Comparison of ENCODE assay signal across 9 cellular contexts in the genomic region with DNA sequence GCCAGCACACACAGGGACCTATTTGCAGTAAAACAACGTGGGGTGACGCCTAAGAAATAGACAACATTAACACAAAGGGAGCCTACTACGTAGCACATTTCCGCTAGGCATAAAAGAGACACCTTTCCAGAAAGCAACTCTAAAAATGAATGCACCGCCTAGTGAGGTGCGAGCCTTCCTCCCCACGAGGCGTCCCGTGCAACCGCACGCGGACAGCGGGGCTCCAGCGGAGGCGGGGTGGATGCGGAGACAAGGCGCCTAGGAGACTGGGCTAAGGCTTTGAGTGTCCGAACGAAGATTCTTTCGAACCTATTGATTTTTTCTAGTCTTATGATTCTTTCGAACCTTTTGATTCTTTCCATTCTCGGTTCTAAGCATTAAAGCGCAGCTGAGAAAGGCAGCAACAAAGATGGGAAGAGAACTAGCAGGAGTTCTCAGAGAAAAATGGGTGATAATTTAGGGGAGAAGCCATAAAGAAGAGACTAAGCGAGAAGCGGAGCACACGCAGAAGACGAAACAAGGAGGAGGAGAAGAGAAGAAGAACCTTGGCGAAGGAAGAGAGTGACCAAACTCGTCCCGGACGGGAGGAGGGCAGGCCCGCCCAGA. TPM values are rescaled to one million over a fixed set of nuclear protein-coding genes. Genes with fewer than 3 reads are reported as not detected.
DNase-seq lines count a peak whose midpoint lies in the region; ATAC-seq and TF ChIP-seq lines count a peak whose summit lies in the region.
"Had no signal": no experiment of that assay in that cellular context is flagged by ENCODE, and none has a peak within 500 bp of the region (broad histone marks: within the 10 kb centered on the region; RNA-seq: fewer than 3 reads in every experiment).

No MANE protein-coding gene starts in this region.

- peak overlapping the region; percentile 89 for H3K4me3 ChIP-seq in GM12875 (ENCODE audit: low read depth, low read length)
- peak overlapping the region; percentile 73 for H3K4me3 ChIP-seq in LNCaP clone FGC (ENCODE audit: low read depth, low read length)
- H3K4me3 ChIP-seq in psoas muscle = peak overlapping the region; percentile 95

- H3K4me3 Mint-ChIP-seq in activated T-helper 2 cell treated with anti-CD3 and anti-CD28 coated beads, Interferon-gamma antibody, Interleukin-2, Interleukin-4, amounts not matched to agents 10 μg/mL and 5 μg/mL and 100 μg/mL, durations not matched to agents 14 hours and 24 hours and 36 hours (ENCODE audit: low read depth) = peak overlapping the region; percentile 80

- TF ChIP-seq CTCF in GM12875 (IDR thresholded peaks at IDR 0.05; ENCODE audit: borderline replicate concordance, insufficient read depth, low read depth, low read length) (no peak), LNCaP clone FGC (IDR thresholded peaks at IDR 0.05; ENCODE audit: control insufficient read depth, extremely low read depth, insufficient read depth) (no peak), psoas muscle (IDR thresholded peaks at IDR 0.05) (peak; percentile 4)

- H3K27ac Mint-ChIP-seq in activated T-helper 2 cell treated with anti-CD3 and anti-CD28 coated beads, Interferon-gamma antibody, Interleukin-2, Interleukin-4, amounts not matched to agents 10 μg/mL and 5 μg/mL and 100 μg/mL, durations not matched to agents 14 hours and 24 hours and 36 hours = peak overlapping the region; percentile 70

- 6 to 9% (median 8%) methylated on average over 30 to 32 of the region's 32 CpGs for WGBS in psoas muscle, 3 donors

- peaks cover 34% of the 10 kb centered on the region for H3K4me1 ChIP-seq in psoas muscle

- H3K27me3 Mint-ChIP-seq in activated T-helper 2 cell treated with anti-CD3 and anti-CD28 coated beads, Interferon-gamma antibody, Interleukin-2, Interleukin-4, amounts not matched to agents 10 μg/mL and 5 μg/mL and 100 μg/mL, durations not matched to agents 14 hours and 24 hours and 36 hours (ENCODE audit: low read depth) = peaks cover 4% of the 10 kb centered on the region

- no peaks in the 10 kb centered on the region for H3K9me3 Mint-ChIP-seq in activated T-helper 2 cell treated with anti-CD3 and anti-CD28 coated beads, Interferon-gamma antibody, Interleukin-2, Interleukin-4, amounts not matched to agents 10 μg/mL and 5 μg/mL and 100 μg/mL, durations not matched to agents 14 hours and 24 hours and 36 hours

- ATAC-seq in psoas muscle (peak in 3 of 4 donors; percentile 39 to 58 (median 39)), GM19467 (IDR thresholded peaks at IDR 0.05; ENCODE audit: unreplicated experiment) (no peak), GM19455 (IDR thresholded peaks at IDR 0.05; ENCODE audit: unreplicated experiment) (no peak)

- DNase-seq in LNCaP clone FGC (ENCODE audit: low read depth) (no peak), germinal center (ENCODE audit: low spot score) (peak; percentile 33), psoas muscle (peak in 1 of 2 donors; percentile 59), NCI-H187 treated with DMSO at 0.1 percent for 48 hours (lab: John Stamatoyannopoulos, UW) (no peak)
- DNase-seq in activated T-helper 2 cell treated with anti-CD3 and anti-CD28 coated beads, Interferon-gamma antibody, Interleukin-2, Interleukin-4, amounts not matched to agents 10 μg/mL and 5 μg/mL and 100 μg/mL, durations not matched to agents 14 hours and 24 hours and 36 hours (ENCODE audit: low spot score) = peak; percentile 49

- intact Hi-C loops in activated T-helper 2 cell treated with anti-CD3 and anti-CD28 coated beads, Interferon-gamma antibody, Interleukin-2, Interleukin-4, amounts not matched to agents 10 μg/mL and 5 μg/mL and 100 μg/mL, durations not matched to agents 14 hours and 24 hours and 36 hours (cut with micrococcal nuclease) = loop anchor here (1.0 to 5.0 kb wide), 3 partner anchors 14 to 99 kb away; partner anchors contain the start of gene GOSR1
- intact Hi-C loops in psoas muscle (cut with DNase I) = no loop called here

- H3K4me1 Mint-ChIP-seq in activated T-helper 2 cell treated with anti-CD3 and anti-CD28 coated beads, Interferon-gamma antibody, Interleukin-2, Interleukin-4, amounts not matched to agents 10 μg/mL and 5 μg/mL and 100 μg/mL, durations not matched to agents 14 hours and 24 hours and 36 hours (ENCODE audit: low read depth) = peaks cover 51% of the 10 kb centered on the region

- no peaks in the 10 kb centered on the region for H3K9me3 ChIP-seq in psoas muscle

- H3K36me3 Mint-ChIP-seq in activated T-helper 2 cell treated with anti-CD3 and anti-CD28 coated beads, Interferon-gamma antibody, Interleukin-2, Interleukin-4, amounts not matched to agents 10 μg/mL and 5 μg/mL and 100 μg/mL, durations not matched to agents 14 hours and 24 hours and 36 hours (ENCODE audit: low read depth) = peaks cover 15% of the 10 kb centered on the region

- peak overlapping the region; percentile 86 for H3K27ac ChIP-seq in psoas muscle

- H3K36me3 ChIP-seq in psoas muscle (ENCODE audit: insufficient read depth in 1 of 2, low read depth in 1 of 2) = no peaks in the 10 kb centered on the region

- H3K27me3 ChIP-seq in psoas muscle (ENCODE audit: insufficient read depth in 3 of 3, low read length in 2 of 3) = no peaks in the 10 kb centered on the region

RNA-seq across cellular contexts. Expression of gene CPD, which starts 0.4 kb away (rescaled TPM):
- 26.0 and 31.5 TPM in 2 replicates for total RNA-seq in activated T-helper 2 cell treated with anti-CD3 and anti-CD28 coated beads, Interferon-gamma antibody, Interleukin-2, Interleukin-4, amounts not matched to agents 10 μg/mL and 5 μg/mL and 100 μg/mL, durations not matched to agents 14 hours and 24 hours and 36 hours
- 10 to 100 TPM; 18.6 to 29.3 (median 23.1) TPM for total RNA-seq in psoas muscle
- 10 to 100 TPM in 1 of 3 donors, 1 to 10 TPM in 2; 5.6 to 12.5 (median 7.7) TPM for polyA plus RNA-seq in psoas muscle

RNA-seq across cellular contexts. Expression of gene TMIGD1, which starts 44.4 kb away (rescaled TPM):
- total RNA-seq in activated T-helper 2 cell treated with anti-CD3 and anti-CD28 coated beads, Interferon-gamma antibody, Interleukin-2, Interleukin-4, amounts not matched to agents 10 μg/mL and 5 μg/mL and 100 μg/mL, durations not matched to agents 14 hours and 24 hours and 36 hours = not detected in 2 replicates
- not detected for total RNA-seq in psoas muscle
- not detected for polyA plus RNA-seq in psoas muscle
- total RNA-seq: T-helper 1 cell treated with Interleukin-12 subunit alpha and Interleukin-12 subunit beta and Interleukin-4 antibody, amounts not matched to agents 30 ng/mL and 1 ng/mL, for 36 hours had no signal

Comparison
In these comparisons a context has a peak if more than half of its experiments do, and no peak if none do; other contexts are left out.
1. DNase-seq: peak in activated T-helper 2 cell treated with anti-CD3 and anti-CD28 coated beads, Interferon-gamma antibody, Interleukin-2, Interleukin-4, amounts not matched to agents 10 μg/mL and 5 μg/mL and 100 μg/mL, durations not matched to agents 14 hours and 24 hours and 36 hours (single experiment) and germinal center (single experiment); none in LNCaP clone FGC (single experiment) and NCI-H187 treated with DMSO at 0.1 percent for 48 hours (single experiment).
2. ATAC-seq: peak in psoas muscle (3 of 4); none in GM19467 (single experiment) and GM19455 (single experiment).
3. Peak in every context shown above with its lines, with median percentiles within 50 percentile points of each other: H3K4me3 ChIP-seq.